Comparison of ENCODE assay signal across 7 cellular contexts in the genomic region with DNA sequence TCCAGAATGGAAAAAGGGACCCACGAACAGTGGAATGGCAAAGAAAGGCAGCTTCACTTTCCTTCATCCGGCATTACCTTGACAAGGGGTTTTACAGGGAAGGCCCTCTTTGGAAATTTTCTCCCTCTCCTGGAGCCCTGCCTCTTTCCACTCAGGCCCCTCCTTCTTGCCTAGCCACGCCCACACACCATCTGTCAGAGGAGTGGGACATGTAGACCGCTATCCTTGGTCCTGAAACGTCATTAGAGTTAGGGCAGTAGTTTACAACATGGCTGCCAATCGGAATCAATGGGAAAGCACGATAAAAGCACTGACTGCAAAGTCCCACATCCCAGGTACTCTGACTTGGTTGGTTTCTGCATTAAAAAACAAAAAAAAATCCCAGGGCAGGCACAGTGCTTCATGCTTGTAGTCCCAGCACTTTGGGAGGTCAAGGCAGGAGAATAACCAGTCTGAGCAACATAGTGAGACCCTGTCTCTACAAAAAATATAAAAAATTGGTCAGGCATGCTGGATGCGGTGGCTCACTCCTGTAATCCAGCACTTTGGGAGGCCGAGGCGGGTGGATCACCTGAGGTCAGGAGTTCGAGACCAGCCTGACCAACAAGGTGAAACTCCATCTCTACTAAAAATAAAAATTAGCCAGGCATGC.
A peak's percentile ranks its signal among the peaks of the same experiment; 100 is the strongest.
DNase-seq lines count a peak whose midpoint lies in the region; ATAC-seq, FAIRE-seq and TF ChIP-seq lines count a peak whose summit lies in the region.

No MANE protein-coding gene starts in this region.

- H3K27me3 ChIP-seq in H7 (ENCODE audit: control insufficient read depth, insufficient read depth, low read length) (no peaks in the 10 kb centered on the region), H1 (replicated peaks in 1 of 4; ENCODE audit: control insufficient read depth in 3 of 4, extremely low read depth in 1 of 4, insufficient read depth in 3 of 4, low read length in 3 of 4) (no peaks in the 10 kb centered on the region), parathyroid adenoma (ENCODE audit: control insufficient read depth, insufficient read depth, low read length) (no peaks in the 10 kb centered on the region)

- H3K9me2 ChIP-seq in OCI-LY7 (ENCODE audit: insufficient read depth, low read length): no peaks in the 10 kb centered on the region

- 0 out of 2 replicates have a peak overlapping the region, but pooled peaks have one; percentile 39 for H3K18ac ChIP-seq in H1 (ENCODE audit: extremely low read depth, low read length)

- H3K4ac ChIP-seq in H1 (replicated peaks; ENCODE audit: insufficient read length, low read depth, low read length): no peak overlapping the region

- H4K91ac ChIP-seq in H1 (replicated peaks; ENCODE audit: insufficient read length, low read length): no peak overlapping the region

- ATAC-seq in GM19328 (IDR thresholded peaks at IDR 0.05; ENCODE audit: unreplicated experiment): no peak

- peak; percentile 99 for FAIRE-seq in H1 (lab: Jason Lieb, UNC)

- no peak overlapping the region for H3K4me2 ChIP-seq in OCI-LY7 (ENCODE audit: low read length)
- peak overlapping the region in 1 of 2 experiments; percentile 22; a peak in 1 of 4 replicates for H3K4me2 ChIP-seq in H1 (ENCODE audit: insufficient read depth in 1 of 2, low read depth in 2 of 2, low read length in 2 of 2)
- no peak overlapping the region for H3K4me2 ChIP-seq in parathyroid adenoma (ENCODE audit: low read length)

- H3K4me3 ChIP-seq in H7 (ENCODE audit: insufficient read depth, low read depth, low read length) (no peak overlapping the region), OCI-LY7 (ENCODE audit: low read depth, low read length, poor library complexity, severe bottlenecking) (no peak overlapping the region), H1 (ENCODE audit: extremely low read depth in 1 of 4, insufficient read depth in 2 of 4, low read depth in 3 of 4, low read length in 4 of 4) (no peak overlapping the region), parathyroid adenoma (ENCODE audit: low read depth, low read length) (no peak overlapping the region)

- H3K14ac ChIP-seq in H1 (ENCODE audit: insufficient read length): no peak overlapping the region

- no peak overlapping the region for H4K8ac ChIP-seq in H1 (ENCODE audit: extremely low read depth, insufficient read depth, low read length)

- H3K56ac ChIP-seq in H1 (replicated peaks; ENCODE audit: insufficient read length, low read depth, low read length): no peak overlapping the region

- H2BK120ac ChIP-seq in H1 (replicated peaks; ENCODE audit: low read depth, low read length): no peak overlapping the region

- CTCF ChIA-PET in OCI-LY7 (lab: Charles Lee; ENCODE audit: unreplicated experiment): no interaction called here
- CTCF ChIA-PET in H1 (lab: Charles Lee; ENCODE audit: partially characterized antibody): interaction anchor here (0.6 to 0.9 kb wide), 2 partner anchors 23 to 65 kb away, joined by 3 read pairs; no protein-coding TSS in a partner anchor

- H2BK15ac ChIP-seq in H1 (ENCODE audit: low read length): no peak overlapping the region

- no peaks in the 10 kb centered on the region for H3K4me1 ChIP-seq in OCI-LY7 (ENCODE audit: insufficient read depth, low read length, poor library complexity, severe bottlenecking)
- peaks cover 3 to 8% (median 3%) of the 10 kb centered on the region in 4 experiments; a peak in 5 of 7 replicates for H3K4me1 ChIP-seq in H1 (replicated peaks in 1 of 4; ENCODE audit: control insufficient read depth in 3 of 4, insufficient read depth in 4 of 4, low read length in 3 of 4)
- no peaks in the 10 kb centered on the region for H3K4me1 ChIP-seq in parathyroid adenoma

- no peak overlapping the region for H2AK5ac ChIP-seq in H1 (ENCODE audit: low read depth, low read length)

- TF ChIP-seq EP300 in H1 (IDR thresholded peaks at IDR 0.05; ENCODE audit: borderline replicate concordance in 1 of 2, low read depth in 2 of 2, low read length in 2 of 2): no peak

- H3K23me2 ChIP-seq in H1 (ENCODE audit: low read depth, low read length): no peaks in the 10 kb centered on the region

- H3K23ac ChIP-seq in H1 (ENCODE audit: insufficient read length): no peak overlapping the region

- POLR2A ChIA-PET in OCI-LY7 (lab: Charles Lee): no interaction called here
- POLR2A ChIA-PET in H1 (lab: Charles Lee; ENCODE audit: partially characterized antibody): no interaction called here

- H4K5ac ChIP-seq in H1 (ENCODE audit: insufficient read length, low read depth, low read length): no peak overlapping the region

- no peaks in the 10 kb centered on the region for H3K9me3 ChIP-seq in OCI-LY7 (ENCODE audit: low read length)
- no peaks in the 10 kb centered on the region for H3K9me3 ChIP-seq in H1 (ENCODE audit: insufficient read depth in 2 of 2, low read depth in 1 of 2, low read length in 1 of 2)
- H3K9me3 ChIP-seq in parathyroid adenoma (ENCODE audit: control insufficient read depth, low read length): no peaks in the 10 kb centered on the region

- no peak overlapping the region for H2BK12ac ChIP-seq in H1 (ENCODE audit: low read depth, low read length)

- H3K36me3 ChIP-seq in H7 (replicated peaks; ENCODE audit: control insufficient read depth, insufficient read depth, low read length) (no peaks in the 10 kb centered on the region), OCI-LY7 (ENCODE audit: insufficient read depth, low read length) (no peaks in the 10 kb centered on the region), H1 (ENCODE audit: control insufficient read depth in 2 of 4, insufficient read depth in 4 of 4, low read length in 3 of 4) (no peaks in the 10 kb centered on the region), parathyroid adenoma (ENCODE audit: control insufficient read depth, insufficient read depth, low read length) (no peaks in the 10 kb centered on the region)

- TF ChIP-seq POLR2A in H1 (IDR thresholded peaks at IDR 0.05; ENCODE audit: control extremely low read depth in 1 of 2, low read depth in 2 of 2, low read length in 2 of 2): no peak

- H3K79me1 ChIP-seq in H1 (ENCODE audit: low read depth, low read length): no peaks in the 10 kb centered on the region

- intact Hi-C loops in OCI-LY7 (cut with micrococcal nuclease; ENCODE audit: unreplicated experiment): no loop called here

- no peak overlapping the region for H2BK20ac ChIP-seq in H1 (ENCODE audit: low read length)

- no peaks in the 10 kb centered on the region for H3K79me2 ChIP-seq in OCI-LY7 (ENCODE audit: insufficient read depth, low read depth, low read length)
- no peaks in the 10 kb centered on the region for H3K79me2 ChIP-seq in H1 (ENCODE audit: control insufficient read depth in 1 of 2, insufficient read depth in 2 of 2, low read length in 2 of 2)
- H3K79me2 ChIP-seq in parathyroid adenoma: no peaks in the 10 kb centered on the region

- TF ChIP-seq RAD21 in H1 (IDR thresholded peaks at IDR 0.05 in 1 of 2, conservative IDR thresholded peaks at IDR 0.05 in 1 of 2; ENCODE audit: low read depth in 2 of 2, low read length in 2 of 2): no peak

- DNase-seq in H7 (peak; percentile 91), OCI-LY7 (ENCODE audit: low spot score) (peak; percentile 58), H1 (ENCODE audit: low read depth in 1 of 2, low spot score in 2 of 2) (peak; percentile 71 to 94), NCI-H1694 treated with DMSO at 0.1 percent for 48 hours (lab: John Stamatoyannopoulos, UW) (no peak), NCI-H2107 (lab: John Stamatoyannopoulos, UW) (no peak)

- no peak overlapping the region for H2AFZ ChIP-seq in OCI-LY7 (ENCODE audit: low read length)
- peak overlapping the region; percentile 68; the same call in 1 of the 2 replicates for H2AFZ ChIP-seq in H1 (ENCODE audit: low read length)
- H2AFZ ChIP-seq in parathyroid adenoma: peak overlapping the region; percentile 11

- H3K27ac ChIP-seq in OCI-LY7 (ENCODE audit: low read depth, low read length, poor library complexity, severe bottlenecking) (no peak overlapping the region), H1 (ENCODE audit: low read depth, low read length) (no peak overlapping the region), parathyroid adenoma (no peak overlapping the region)

- H3K9ac ChIP-seq in H1 (replicated peaks in 1 of 4; ENCODE audit: extremely low read depth in 1 of 4, low read depth in 3 of 4, low read length in 3 of 4) (no peak overlapping the region), parathyroid adenoma (no peak overlapping the region)

- BruUV-seq in OCI-LY7 (replicated peaks; lab: Mats Ljungman, UMichigan): no TSS peak

- H2BK5ac ChIP-seq in H1 (ENCODE audit: low read depth, low read length): no peak overlapping the region; the same call in 1 of the 2 replicates

- TF ChIP-seq CTCF in OCI-LY7 (conservative IDR thresholded peaks at IDR 0.05; ENCODE audit: low read length): no peak
- no peak for TF ChIP-seq CTCF in H1 (IDR thresholded peaks at IDR 0.05; ENCODE audit: control extremely low read depth in 1 of 3, insufficient read depth in 1 of 3, low read depth in 1 of 3, low read length in 3 of 3)
- TF ChIP-seq CTCF in parathyroid adenoma (IDR thresholded peaks at IDR 0.05): no peak

- WGBS in H1 (ENCODE audit: extremely low coverage in 1 of 2, insufficient coverage in 1 of 2, insufficient read length in 1 of 2, insufficient replicate concordance in 2 of 2, low coverage in 1 of 2, low lambda C conversion rate in 2 of 2, missing lambda C conversion rate in 1 of 2), 2 experiments: 34% methylated on average over 11 of the region's 11 CpGs; no CpG with 5 or more reads in 1 of the 2 experiments

- H4K20me1 ChIP-seq in OCI-LY7 (ENCODE audit: insufficient read depth, low read length) (no peaks in the 10 kb centered on the region), H1 (replicated peaks in 1 of 2; ENCODE audit: control insufficient read depth in 1 of 2, insufficient read depth in 2 of 2, low read length in 2 of 2) (no peaks in the 10 kb centered on the region)

TF ChIP-seq in H1, 55 proteins besides CTCF, POLR2A, EP300 and RAD21 (continues in another document):
- TF ChIP-seq NANOG (IDR thresholded peaks at IDR 0.05; ENCODE audit: insufficient read depth, low read depth, low read length, poor library complexity, severe bottlenecking) (no peak), NRF1 (IDR thresholded peaks at IDR 0.05; ENCODE audit: low read depth, low read length) (no peak), CREB1 (IDR thresholded peaks at IDR 0.05) (peak; percentile 93), KDM5A (IDR thresholded peaks at IDR 0.05; ENCODE audit: low read length) (no peak), MAFK (IDR thresholded peaks at IDR 0.05; ENCODE audit: low read depth, low read length) (no peak), BRCA1 (IDR thresholded peaks at IDR 0.05; ENCODE audit: low read depth, low read length) (no peak), ASH2L (IDR thresholded peaks at IDR 0.05; ENCODE audit: low read length) (no peak)
- TF ChIP-seq, protein P1, sequence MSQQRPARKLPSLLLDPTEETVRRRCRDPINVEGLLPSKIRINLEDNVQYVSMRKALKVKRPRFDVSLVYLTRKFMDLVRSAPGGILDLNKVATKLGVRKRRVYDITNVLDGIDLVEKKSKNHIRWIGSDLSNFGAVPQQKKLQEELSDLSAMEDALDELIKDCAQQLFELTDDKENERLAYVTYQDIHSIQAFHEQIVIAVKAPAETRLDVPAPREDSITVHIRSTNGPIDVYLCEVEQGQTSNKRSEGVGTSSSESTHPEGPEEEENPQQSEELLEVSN (IDR thresholded peaks at IDR 0.05): no peak

Comparison
In these comparisons a context has a peak if more than half of its experiments do, and no peak if none do; other contexts are left out.
1. DNase-seq: peak in H7 (single experiment), OCI-LY7 (single experiment) and H1 (2 of 2); none in NCI-H1694 treated with DMSO at 0.1 percent for 48 hours (single experiment) and NCI-H2107 (single experiment).